1 cellular context compared by ENCODE assay signal in the genomic region with DNA sequence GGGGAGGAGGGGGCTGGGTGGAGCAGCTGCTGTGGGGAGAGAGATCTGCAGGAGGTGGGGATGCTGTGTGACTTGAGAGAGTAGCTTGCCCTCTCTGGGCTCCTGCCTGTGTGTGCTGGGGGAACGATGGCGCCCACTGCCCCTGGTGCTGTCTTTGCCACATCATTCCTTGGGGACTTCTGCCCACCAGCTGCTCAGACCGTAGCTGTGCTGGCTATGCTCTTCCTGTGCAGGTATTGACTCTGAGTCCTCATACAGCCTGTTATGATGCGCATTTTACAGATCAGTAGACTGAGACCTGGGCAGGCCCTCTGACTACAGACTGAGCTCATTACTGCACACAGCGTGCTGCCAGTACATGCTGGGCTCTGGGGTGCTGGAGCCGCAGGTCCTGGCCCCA.
TF ChIP-seq lines count a peak whose summit lies in the region.

No MANE protein-coding gene starts in this region.

TF ChIP-seq in GM23338, 12 proteins besides CTCF, POLR2A, EP300 and RAD21 (continued from another document):
- no peak for TF ChIP-seq CREB1 (CRISPR knock-in tag; IDR thresholded peaks at IDR 0.05; ENCODE audit: low read depth)
- no peak for TF ChIP-seq ZNF114 (CRISPR knock-in tag; IDR thresholded peaks at IDR 0.05)
- no peak for TF ChIP-seq ZNF331 (CRISPR knock-in tag; IDR thresholded peaks at IDR 0.05; ENCODE audit: low read depth)
